Comparison of ENCODE assay signal across 1 cellular context in genomic region chr10:92690211-92691041, GRCh38.
TF ChIP-seq lines count a peak whose summit lies in the region.

No MANE protein-coding gene starts in this region.

TF ChIP-seq in GM23338, 12 proteins besides CTCF, POLR2A, EP300 and RAD21:
- TF ChIP-seq EZH2 (IDR thresholded peaks at IDR 0.05; ENCODE audit: low read depth, unreplicated experiment) (peak; percentile 90), POLR2AphosphoS5 (IDR thresholded peaks at IDR 0.05; ENCODE audit: low read depth) (no peak)
